Comparison of ENCODE assay signal across 22 cellular contexts in genomic region chr19:1158885-1159448, GRCh38. TPM values are rescaled to one million over a fixed set of nuclear protein-coding genes. Genes with fewer than 3 reads are reported as not detected.
DNase-seq lines count a peak whose midpoint lies in the region; ATAC-seq, FAIRE-seq and TF ChIP-seq lines count a peak whose summit lies in the region.
"Had no signal": no experiment of that assay in that cellular context is flagged by ENCODE, and none has a peak within 500 bp of the region (broad histone marks: within the 10 kb centered on the region; RNA-seq: fewer than 3 reads in every experiment).

No MANE protein-coding gene starts in this region.

- H3K4me1 ChIP-seq in GM12878 (ENCODE audit: control insufficient read depth, insufficient read depth, low read length) = no peaks in the 10 kb centered on the region
- H3K4me1 ChIP-seq in mesenchymal stem cell (ENCODE audit: control insufficient read depth, insufficient read depth, low read depth, low read length) = peaks cover 41% of the 10 kb centered on the region
- peaks cover 37% of the 10 kb centered on the region for H3K4me1 ChIP-seq in psoas muscle
- H3K4me1 ChIP-seq: HAP-1 had no signal

- intact Hi-C loops in GM12878 (cut with micrococcal nuclease; ENCODE audit: unreplicated experiment) (no loop called here), psoas muscle (cut with DNase I) (no loop called here), Right ventricle myocardium superior (cut with DNase I) (no loop called here)

- FAIRE-seq in GM12878 (lab: Jason Lieb, UNC) = no peak
- FAIRE-seq in GM19239 (lab: Jason Lieb, UNC) = no peak
- FAIRE-seq: A204.1, G401.6, GM12892, GM18507 had no signal

- no peak for ATAC-seq in GM12878
- no peak for ATAC-seq in psoas muscle
- ATAC-seq in Right ventricle myocardium superior (ENCODE audit: poor library complexity) = no peak

- RAD21 ChIA-PET in GM12878 (lab: Charles Lee; ENCODE audit: unreplicated experiment) = no interaction called here

- TF ChIP-seq POLR2A in GM12878 (IDR thresholded peaks at IDR 0.05; ENCODE audit: low read depth, low read length) = peak; percentile 16; the same call in 1 of the 2 replicates

- H3K27me3 ChIP-seq in GM12878 (replicated peaks in 1 of 2; ENCODE audit: control insufficient read depth in 2 of 2, insufficient read depth in 2 of 2, low read length in 1 of 2) (no peaks in the 10 kb centered on the region), mesenchymal stem cell (ENCODE audit: control insufficient read depth in 1 of 2, insufficient read depth in 1 of 2, low read length in 2 of 2) (no peaks in the 10 kb centered on the region), psoas muscle (ENCODE audit: insufficient read depth in 3 of 3, low read length in 2 of 3) (no peaks in the 10 kb centered on the region)
- H3K27me3 ChIP-seq: BE2C had no signal

- WGBS in GM12878 (ENCODE audit: insufficient coverage, insufficient replicate concordance, low lambda C conversion rate, missing lambda C conversion rate) = 93% methylated on average over 32 of the region's 32 CpGs
- 95% methylated on average over 31 of the region's 32 CpGs for WGBS in mesenchymal stem cell
- 94 to 95% (median 95%) methylated on average over 24 to 32 of the region's 32 CpGs for WGBS in psoas muscle, 3 donors

- no peak overlapping the region for H3K14ac ChIP-seq in mesenchymal stem cell (ENCODE audit: low read length in 2 of 2)

- peak overlapping the region; percentile 35 for H4K91ac ChIP-seq in mesenchymal stem cell (ENCODE audit: low read length)

- H3K9me3 ChIP-seq in GM12878 (replicated peaks; ENCODE audit: control insufficient read depth, insufficient read depth, low read length) = no peaks in the 10 kb centered on the region
- no peaks in the 10 kb centered on the region for H3K9me3 ChIP-seq in mesenchymal stem cell (ENCODE audit: control insufficient read depth, low read length)
- H3K9me3 ChIP-seq in psoas muscle = no peaks in the 10 kb centered on the region
- H3K9me3 ChIP-seq: BE2C, HAP-1 had no signal

- peaks cover 16% of the 10 kb centered on the region for H3K79me1 ChIP-seq in mesenchymal stem cell (replicated peaks; ENCODE audit: low read length, poor library complexity, severe bottlenecking)

- H3K4me3 ChIP-seq in GM12878 (no peak overlapping the region), mesenchymal stem cell (ENCODE audit: insufficient read depth in 1 of 2, low read depth in 1 of 2, low read length in 2 of 2) (no peak overlapping the region), psoas muscle (no peak overlapping the region)
- H3K4me3 ChIP-seq: HAP-1 had no signal

- no peak for TF ChIP-seq EP300 in GM12878 (IDR thresholded peaks at IDR 0.05; ENCODE audit: borderline replicate concordance in 1 of 2, control insufficient read depth in 1 of 2, low read depth in 2 of 2, low read length in 2 of 2)

- no peak overlapping the region for H4K8ac ChIP-seq in mesenchymal stem cell (ENCODE audit: low read length)

- in situ Hi-C loops in GM12878 (cut with MboI) = no loop called here

- H3K4ac ChIP-seq in mesenchymal stem cell (ENCODE audit: low read depth in 1 of 2, low read length in 2 of 2) = no peak overlapping the region

- H3K36me3 ChIP-seq in GM12878 (ENCODE audit: control insufficient read depth in 2 of 2, insufficient read depth in 2 of 2, low read length in 1 of 2) = peaks cover 0 to 2% of the 10 kb centered on the region in 2 experiments; a peak in 2 of 4 replicates
- H3K36me3 ChIP-seq in mesenchymal stem cell (ENCODE audit: control insufficient read depth in 1 of 2, insufficient read depth in 2 of 2, low read depth in 1 of 2, low read length in 2 of 2) = peaks cover 6 to 70% of the 10 kb centered on the region in 2 experiments
- peaks cover 0 to 4% of the 10 kb centered on the region in 2 donors for H3K36me3 ChIP-seq in psoas muscle (ENCODE audit: insufficient read depth in 1 of 2, low read depth in 1 of 2)
- H3K36me3 ChIP-seq: BE2C, HAP-1 had no signal

- CTCF ChIA-PET in RWPE1 (lab: Yijun Ruan, JAX) (interaction anchor here (0.5 kb wide), 1 partner anchor 101 kb away, joined by 3 read pairs; no protein-coding TSS in a partner anchor), GM12878 (lab: Yijun Ruan, JAX) (no interaction called here)

- H3K79me2 ChIP-seq in GM12878 (ENCODE audit: control insufficient read depth, insufficient read depth, low read length) = no peaks in the 10 kb centered on the region; the same call in 1 of the 2 replicates

- no peak overlapping the region for H2BK15ac ChIP-seq in mesenchymal stem cell (ENCODE audit: low read depth, poor library complexity, severe bottlenecking)

- no peak overlapping the region for H2BK12ac ChIP-seq in mesenchymal stem cell (ENCODE audit: low read length in 2 of 2)

- no peak overlapping the region for H2AK5ac ChIP-seq in mesenchymal stem cell (ENCODE audit: low read length, severe bottlenecking)

- DNase-seq in RWPE1 (ENCODE audit: low spot score) = no peak
- DNase-seq in GM12878 (ENCODE audit: low read depth, low spot score) = no peak
- no peak for DNase-seq in mesenchymal stem cell
- DNase-seq in psoas muscle = peak; percentile 13 to 49
- no peak for DNase-seq in GM19239 (ENCODE audit: insufficient read length, low spot score)
- DNase-seq in SIG-M5 treated with dmso at 0.1 percent for 504 hours (lab: John Stamatoyannopoulos, UW; ENCODE audit: unreplicated experiment) = no peak
- DNase-seq in Right ventricle myocardium superior = no peak
- DNase-seq: ACHN; BE2C; C1 segment of cervical spinal cord; CD4-positive, CD25-positive, alpha-beta regulatory T cell; CD8-positive, alpha-beta memory T cell; COR-L47; DMS 273 treated with DMSO at 0.1 percent for 48 hours; IMR-90; KBM-7 had no signal

- TF ChIP-seq CTCF in RWPE1 (conservative IDR thresholded peaks at IDR 0.05; ENCODE audit: low read depth) (no peak), GM12878 (IDR thresholded peaks at IDR 0.05 in 2 of 3, conservative IDR thresholded peaks at IDR 0.05 in 1 of 3; ENCODE audit: control insufficient read depth in 2 of 3, extremely low read depth in 1 of 3, insufficient read depth in 1 of 3, low read depth in 3 of 3, low read length in 3 of 3) (no peak), psoas muscle (IDR thresholded peaks at IDR 0.05) (no peak)

- H3K9ac ChIP-seq in GM12878 (ENCODE audit: control insufficient read depth, insufficient read depth, low read length) = no peak overlapping the region
- H3K9ac ChIP-seq in mesenchymal stem cell (ENCODE audit: low read length) = no peak overlapping the region

- H3K27ac ChIP-seq in RWPE1 (peak overlapping the region; percentile 98), GM12878 (ENCODE audit: control insufficient read depth, insufficient read depth) (no peak overlapping the region), mesenchymal stem cell (ENCODE audit: low read length, poor library complexity, severe bottlenecking) (no peak overlapping the region), psoas muscle (no peak overlapping the region)
- H3K27ac ChIP-seq: HL-60 had no signal

- no peak overlapping the region for H2AFZ ChIP-seq in GM12878 (ENCODE audit: control insufficient read depth, low read depth, low read length)
- no peak overlapping the region for H2AFZ ChIP-seq in mesenchymal stem cell (ENCODE audit: low read depth, low read length)

- no peak overlapping the region for H2BK120ac ChIP-seq in mesenchymal stem cell (ENCODE audit: low read depth, low read length)

- H3K4me2 ChIP-seq in GM12878 (ENCODE audit: control insufficient read depth, insufficient read depth) = no peak overlapping the region
- no peak overlapping the region for H3K4me2 ChIP-seq in mesenchymal stem cell (ENCODE audit: low read length, poor library complexity, severe bottlenecking)

- SMC1A ChIA-PET in GM12878 (lab: Charles Lee; ENCODE audit: uncharacterized antibody, unreplicated experiment) = no interaction called here

- H4K20me1 ChIP-seq in GM12878 (ENCODE audit: control insufficient read depth, insufficient read depth) = no peaks in the 10 kb centered on the region; the same call in none of the 2 replicates

- no peak overlapping the region for H2BK5ac ChIP-seq in mesenchymal stem cell (ENCODE audit: low read depth, low read length, poor library complexity, severe bottlenecking)

- BruUV-seq in GM12878 (replicated peaks; lab: Mats Ljungman, UMichigan) = no TSS peak

- H3K18ac ChIP-seq in mesenchymal stem cell (ENCODE audit: low read depth in 1 of 2, low read length in 2 of 2) = no peak overlapping the region

- POLR2A ChIA-PET in RWPE1 (lab: Yijun Ruan, JAX; ENCODE audit: low non-redundant PET) (no interaction called here), GM12878 (lab: Charles Lee) (no interaction called here)

- no peak overlapping the region for H3K23ac ChIP-seq in mesenchymal stem cell (ENCODE audit: low read length in 2 of 2)

- no peak for TF ChIP-seq RAD21 in GM12878 (IDR thresholded peaks at IDR 0.05; ENCODE audit: insufficient read depth, low read depth, low read length)

RNA-seq across cellular contexts. Expression of gene SBNO2, which starts 15.1 kb away (rescaled TPM):
- 26.2 and 31.8 TPM in 2 replicates for total RNA-seq in GM12878 (2013; cell fraction: nucleolus; rRNA removed)
- total RNA-seq in GM12878 (2014; rRNA removed) (13.8 and 15.8 TPM in 2 replicates), GM12878 (2014; rRNA removed; fragmentation: Illumina TruSeq; extraction: Trizol) (4.8 and 5.6 TPM in 2 replicates), GM12878 (2021) (38.5 and 44.6 TPM in 2 replicates), psoas muscle (100 to 1,000 TPM in 1 of 4 donors, 10 to 100 TPM in 3; 20.9 to 138 (median 76.9) TPM), Right ventricle myocardium superior (15.1 TPM)
- 3.3 TPM for polyA plus RNA-seq in GM12878 (2011; ENCODE audit: low read depth)
- polyA plus RNA-seq in GM12878 (2011; rRNA removed) (2.7 and 7.2 TPM in 2 replicates), GM12878 (2014; fragmentation: Illumina TruSeq; extraction: Trizol) (2.2 and 5.0 TPM in 2 replicates), GM12878 (2014; fragmentation: Nextera tagmentation; extraction: Ambion mirVana) (under 1 TPM; 0.08 to 0.15 TPM), GM12878 (2014; rRNA removed) (21.8 and 26.0 TPM in 2 replicates), GM12878 (2016; fragmentation: Nextera tagmentation; extraction: Ambion mirVana) (1 to 10 TPM; 4.2 to 5.9 TPM), psoas muscle (10 to 100 TPM; 18.5 to 47.2 (median 20.2) TPM)
- polyA plus RNA-seq in GM12878 (2011; cell fraction: cytosol; rRNA removed) = 9.3 and 12.8 TPM in 2 replicates
- 64.7 and 83.4 TPM in 2 replicates for polyA plus RNA-seq in GM12878 (2011; cell fraction: nucleus; rRNA removed)
- 12.3 and 13.5 TPM in 2 replicates for polyA plus RNA-seq in GM12878 (2012)
- 10.8 and 18.6 TPM in 2 replicates for polyA minus RNA-seq in GM12878 (2011; rRNA and poly(A)+ RNA removed)
- polyA minus RNA-seq in GM12878 (2011; cell fraction: cytosol; rRNA and poly(A)+ RNA removed) = 17.7 and 21.2 TPM in 2 replicates
- polyA minus RNA-seq in GM12878 (2011; cell fraction: nucleus; rRNA and poly(A)+ RNA removed) = 15.5 and 27.3 TPM in 2 replicates
- polyA plus RNA-seq in mesenchymal stem cell (2013, experiment 1 of 2) = 32.3 TPM
- 31.7 TPM for polyA plus RNA-seq in mesenchymal stem cell (2013, experiment 2 of 2)

RNA-seq across cellular contexts. Expression of gene STK11, which starts 46.6 kb away (rescaled TPM):
- 65.3 and 74.4 TPM in 2 replicates for total RNA-seq in GM12878 (2013; cell fraction: nucleolus; rRNA removed)
- total RNA-seq in GM12878 (2014; rRNA removed) = 62.0 and 65.7 TPM in 2 replicates
- total RNA-seq in GM12878 (2014; rRNA removed; fragmentation: Illumina TruSeq; extraction: Trizol) = 30.7 and 34.3 TPM in 2 replicates
- total RNA-seq in GM12878 (2021) = 64.6 and 71.0 TPM in 2 replicates
- 10.6 TPM for polyA plus RNA-seq in GM12878 (2011; ENCODE audit: low read depth)
- 30.2 and 31.3 TPM in 2 replicates for polyA plus RNA-seq in GM12878 (2011; rRNA removed)
- 35.3 and 63.5 TPM in 2 replicates for polyA plus RNA-seq in GM12878 (2011; cell fraction: cytosol; rRNA removed)
- polyA plus RNA-seq in GM12878 (2011; cell fraction: nucleus; rRNA removed) = 132 and 164 TPM in 2 replicates
- polyA plus RNA-seq in GM12878 (2012) = 35.5 and 36.4 TPM in 2 replicates
- 8.5 and 16.3 TPM in 2 replicates for polyA plus RNA-seq in GM12878 (2014; fragmentation: Illumina TruSeq; extraction: Trizol)
- polyA plus RNA-seq in GM12878 (2014; fragmentation: Nextera tagmentation; extraction: Ambion mirVana) = under 1 TPM; 0.33 to 0.74 TPM
- polyA plus RNA-seq in GM12878 (2014; rRNA removed) = 57.0 and 69.5 TPM in 2 replicates
- 1 to 10 TPM; 4.9 to 5.4 TPM for polyA plus RNA-seq in GM12878 (2016; fragmentation: Nextera tagmentation; extraction: Ambion mirVana)
- polyA minus RNA-seq in GM12878 (2011; rRNA and poly(A)+ RNA removed) = 31.5 and 37.9 TPM in 2 replicates
- 19.5 and 22.7 TPM in 2 replicates for polyA minus RNA-seq in GM12878 (2011; cell fraction: cytosol; rRNA and poly(A)+ RNA removed)
- polyA minus RNA-seq in GM12878 (2011; cell fraction: nucleus; rRNA and poly(A)+ RNA removed) = 19.9 and 33.8 TPM in 2 replicates
- polyA plus RNA-seq in mesenchymal stem cell (2013, experiment 1 of 2) = 31.4 TPM
- 31.8 TPM for polyA plus RNA-seq in mesenchymal stem cell (2013, experiment 2 of 2)
- 10 to 100 TPM; 83.5 to 95.0 (median 88.3) TPM for total RNA-seq in psoas muscle
- 100 to 1,000 TPM in 1 of 3 donors, 10 to 100 TPM in 2; 64.9 to 133 (median 83.4) TPM for polyA plus RNA-seq in psoas muscle
- total RNA-seq in Right ventricle myocardium superior = 54.8 TPM

RNA-seq across cellular contexts. Expression of gene GPX4, which starts 55.2 kb away (rescaled TPM):
- total RNA-seq in GM12878 (2013; cell fraction: nucleolus; rRNA removed) = 30.7 and 37.1 TPM in 2 replicates
- 325 and 388 TPM in 2 replicates for total RNA-seq in GM12878 (2014; rRNA removed)
- 185 and 204 TPM in 2 replicates for total RNA-seq in GM12878 (2014; rRNA removed; fragmentation: Illumina TruSeq; extraction: Trizol)
- 305 and 316 TPM in 2 replicates for total RNA-seq in GM12878 (2021)
- 143 TPM for polyA plus RNA-seq in GM12878 (2011; ENCODE audit: low read depth)
- 171 and 289 TPM in 2 replicates for polyA plus RNA-seq in GM12878 (2011; rRNA removed)
- 532 and 769 TPM in 2 replicates for polyA plus RNA-seq in GM12878 (2011; cell fraction: cytosol; rRNA removed)
- polyA plus RNA-seq in GM12878 (2011; cell fraction: nucleus; rRNA removed) = 455 and 480 TPM in 2 replicates
- 460 and 464 TPM in 2 replicates for polyA plus RNA-seq in GM12878 (2012)
- 144 and 257 TPM in 2 replicates for polyA plus RNA-seq in GM12878 (2014; fragmentation: Illumina TruSeq; extraction: Trizol)
- 10 to 100 TPM; 33.3 to 99.6 TPM for polyA plus RNA-seq in GM12878 (2014; fragmentation: Nextera tagmentation; extraction: Ambion mirVana)
- polyA plus RNA-seq in GM12878 (2014; rRNA removed) = 749 and 807 TPM in 2 replicates
- 100 to 1,000 TPM; 534 to 574 TPM for polyA plus RNA-seq in GM12878 (2016; fragmentation: Nextera tagmentation; extraction: Ambion mirVana)
- 134 and 182 TPM in 2 replicates for polyA minus RNA-seq in GM12878 (2011; rRNA and poly(A)+ RNA removed)
- 111 and 122 TPM in 2 replicates for polyA minus RNA-seq in GM12878 (2011; cell fraction: cytosol; rRNA and poly(A)+ RNA removed)
- polyA minus RNA-seq in GM12878 (2011; cell fraction: nucleus; rRNA and poly(A)+ RNA removed) = 39.3 and 60.3 TPM in 2 replicates
- 676 TPM for polyA plus RNA-seq in mesenchymal stem cell (2013, experiment 1 of 2)
- polyA plus RNA-seq in mesenchymal stem cell (2013, experiment 2 of 2) = 686 TPM
- total RNA-seq in psoas muscle = 100 to 1,000 TPM; 279 to 560 (median 304) TPM
- 100 to 1,000 TPM; 490 to 762 (median 618) TPM for polyA plus RNA-seq in psoas muscle
- 345 TPM for total RNA-seq in Right ventricle myocardium superior

Comparison
In these comparisons a context has a peak if more than half of its experiments do, and no peak if none do; other contexts are left out.
1. DNase-seq: peak in psoas muscle (2 of 2); none in RWPE1 (single experiment), GM12878 (single experiment), mesenchymal stem cell (single experiment), GM19239 (single experiment), SIG-M5 treated with dmso at 0.1 percent for 504 hours (single experiment) and Right ventricle myocardium superior (single experiment).